ENCODE assay signal across 24 cellular contexts in the genomic region with DNA sequence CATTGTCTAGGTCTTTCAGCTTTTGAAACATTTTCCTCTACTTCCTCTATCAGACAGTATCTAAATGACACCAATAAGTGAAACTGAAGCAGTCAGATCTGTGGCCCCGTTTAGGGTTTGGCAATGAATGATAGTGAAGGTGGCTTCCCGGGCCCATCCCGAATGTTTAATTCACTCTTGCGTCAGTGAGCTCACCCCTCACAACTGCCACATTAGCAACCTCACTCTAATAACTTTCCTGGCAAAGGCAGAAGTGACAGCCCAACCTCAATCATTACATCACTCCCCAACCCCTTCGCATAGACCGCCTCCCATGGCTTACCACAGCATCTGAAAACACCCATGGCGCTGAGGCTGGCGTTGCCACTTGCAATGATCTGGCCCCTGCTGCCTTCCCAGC.
DNase-seq lines count a peak whose midpoint lies in the region; ATAC-seq and TF ChIP-seq lines count a peak whose summit lies in the region.
"Had no signal": no experiment of that assay in that cellular context is flagged by ENCODE, and none has a peak within 500 bp of the region (broad histone marks: within the 10 kb centered on the region; RNA-seq: fewer than 3 reads in every experiment).

No MANE protein-coding gene starts in this region.

- no peaks in the 10 kb centered on the region for H3K79me2 ChIP-seq in OCI-LY7 (ENCODE audit: insufficient read depth, low read depth, low read length)

- BruUV-seq in OCI-LY7 (replicated peaks; lab: Mats Ljungman, UMichigan), result no TSS peak

- no peak overlapping the region for H2AFZ ChIP-seq in OCI-LY7 (ENCODE audit: low read length)

- CTCF ChIA-PET in OCI-LY7 (lab: Charles Lee; ENCODE audit: unreplicated experiment), result no interaction called here

- POLR2A ChIA-PET in OCI-LY7 (lab: Charles Lee), result interaction anchor here (1.0 kb wide), 1 partner anchor 13 kb away, joined by 3 read pairs; no protein-coding TSS in a partner anchor

- 87 to 93% methylated on average over 8 of the region's 8 CpGs for WGBS in tibial nerve, 2 donors

- no peaks in the 10 kb centered on the region for H3K9me2 ChIP-seq in OCI-LY7 (ENCODE audit: insufficient read depth, low read length)

- TF ChIP-seq CTCF in tibial nerve (IDR thresholded peaks at IDR 0.05), result no peak
- no peak for TF ChIP-seq CTCF in tibial artery (IDR thresholded peaks at IDR 0.05)
- TF ChIP-seq CTCF in OCI-LY7 (conservative IDR thresholded peaks at IDR 0.05; ENCODE audit: low read length), result no peak

- ATAC-seq in HG02884 (IDR thresholded peaks at IDR 0.05; ENCODE audit: unreplicated experiment), result peak; percentile 54
- ATAC-seq: CD8-positive, alpha-beta T cell; heart right ventricle had no signal

- intact Hi-C loops in tibial artery (cut with DNase I; ENCODE audit: low total_unique reads) (no loop called here), OCI-LY7 (cut with micrococcal nuclease; ENCODE audit: unreplicated experiment) (no loop called here)

- no peak for TF ChIP-seq EP300 in tibial nerve (IDR thresholded peaks at IDR 0.05)

- no peaks in the 10 kb centered on the region for H4K20me1 ChIP-seq in OCI-LY7 (ENCODE audit: insufficient read depth, low read length)

- no peak overlapping the region for H3K4me2 ChIP-seq in OCI-LY7 (ENCODE audit: low read length)

- H3K27ac ChIP-seq in tibial nerve, result no peak overlapping the region
- no peak overlapping the region for H3K27ac ChIP-seq in tibial artery
- H3K27ac ChIP-seq in OCI-LY7 (ENCODE audit: low read depth, low read length, poor library complexity, severe bottlenecking), result no peak overlapping the region
- H3K27ac ChIP-seq: 22Rv1, esophagus muscularis mucosa, heart right ventricle, prostate gland, thyroid gland had no signal

- DNase-seq in NCI-H146 (lab: John Stamatoyannopoulos, UW) (peak; percentile 13), NCI-H146 treated with DMSO at 0.1 percent for 48 hours (lab: John Stamatoyannopoulos, UW; ENCODE audit: unreplicated experiment) (no peak), SKM-1 treated with dmso at 0.1 percent for 144 hours (lab: John Stamatoyannopoulos, UW; ENCODE audit: unreplicated experiment) (peak; percentile 74), pons (ENCODE audit: low spot score) (peak; percentile 33), tibial nerve (ENCODE audit: low spot score in 2 of 2) (no peak), tibial artery (no peak), OCI-LY7 (ENCODE audit: low spot score) (no peak)
- DNase-seq: activated CD8-positive, alpha-beta memory T cell treated with anti-CD3 and anti-CD28 coated beads for 24 hours; activated gamma-delta T cell; CD8-positive, alpha-beta T cell; dermis blood vessel endothelial cell; EL; HCEC 1CT; heart right ventricle; Kasumi-1; kidney glomerular epithelial cell; NCI-H1930; NCI-H69; T1000; thyroid gland had no signal

- peaks cover 0 to 6% of the 10 kb centered on the region in 2 donors for H3K27me3 ChIP-seq in tibial nerve
- H3K27me3 ChIP-seq in tibial artery, result peaks cover 0 to 21% of the 10 kb centered on the region in 2 donors
- H3K27me3 ChIP-seq: thyroid gland had no signal

- no peaks in the 10 kb centered on the region for H3K4me1 ChIP-seq in tibial nerve
- H3K4me1 ChIP-seq in tibial artery, result no peaks in the 10 kb centered on the region
- H3K4me1 ChIP-seq in OCI-LY7 (ENCODE audit: insufficient read depth, low read length, poor library complexity, severe bottlenecking), result no peaks in the 10 kb centered on the region
- H3K4me1 ChIP-seq: esophagus muscularis mucosa, prostate gland, thyroid gland had no signal

- H3K4me3 ChIP-seq in tibial nerve (no peak overlapping the region), tibial artery (no peak overlapping the region), OCI-LY7 (ENCODE audit: low read depth, low read length, poor library complexity, severe bottlenecking) (no peak overlapping the region)
- H3K4me3 ChIP-seq: esophagus muscularis mucosa, heart right ventricle, prostate gland, thyroid gland had no signal

- H3K36me3 ChIP-seq in tibial nerve (no peaks in the 10 kb centered on the region), tibial artery (no peaks in the 10 kb centered on the region), OCI-LY7 (ENCODE audit: insufficient read depth, low read length) (no peaks in the 10 kb centered on the region)
- H3K36me3 ChIP-seq: esophagus muscularis mucosa, heart right ventricle, prostate gland, thyroid gland had no signal

- H3K9me3 ChIP-seq in tibial nerve, result no peaks in the 10 kb centered on the region
- H3K9me3 ChIP-seq in tibial artery, result no peaks in the 10 kb centered on the region
- H3K9me3 ChIP-seq in OCI-LY7 (ENCODE audit: low read length), result no peaks in the 10 kb centered on the region
- H3K9me3 ChIP-seq: esophagus muscularis mucosa, heart right ventricle, prostate gland, thyroid gland had no signal

- no peak for TF ChIP-seq POLR2A in tibial nerve (IDR thresholded peaks at IDR 0.05)

Comparison
In these comparisons a context has a peak if more than half of its experiments do, and no peak if none do; other contexts are left out.
1. DNase-seq: peak in NCI-H146 (single experiment), SKM-1 treated with dmso at 0.1 percent for 144 hours (single experiment) and pons (single experiment); none in NCI-H146 treated with DMSO at 0.1 percent for 48 hours (single experiment), tibial nerve (0 of 2), tibial artery (0 of 2) and OCI-LY7 (single experiment).